Comparison of ENCODE assay signal across 12 cellular contexts in genomic region chr11:78190374-78190773, GRCh38. TPM values are rescaled to one million over a fixed set of nuclear protein-coding genes. Genes with fewer than 3 reads are reported as not detected.
DNase-seq lines count a peak whose midpoint lies in the region; ATAC-seq and TF ChIP-seq lines count a peak whose summit lies in the region.
"Had no signal": no experiment of that assay in that cellular context is flagged by ENCODE, and none has a peak within 500 bp of the region (broad histone marks: within the 10 kb centered on the region; RNA-seq: fewer than 3 reads in every experiment).

No MANE protein-coding gene starts in this region.

- no peaks in the 10 kb centered on the region for H3K27me3 ChIP-seq in adipocyte (replicated peaks; ENCODE audit: control insufficient read depth, insufficient read depth, low read length)
- H3K27me3 ChIP-seq: colonic mucosa, heart right ventricle had no signal

- no peak for DNase-seq in stimulated activated naive CD8-positive, alpha-beta T cell treated with anti-CD3 and anti-CD28 coated beads, Interleukin-15, Interleukin-2, amounts not matched to agents 100 U/mL and 50 U/mL, for 24 hours
- no peak for DNase-seq in adipocyte (ENCODE audit: low read depth)
- no peak for DNase-seq in natural killer cell
- DNase-seq in GM10248 (ENCODE audit: extremely low spot score), result no peak
- DNase-seq in NCI-H2227 (lab: John Stamatoyannopoulos, UW; ENCODE audit: unreplicated experiment), result no peak
- DNase-seq in NCI-H2196 (lab: John Stamatoyannopoulos, UW; ENCODE audit: unreplicated experiment), result no peak
- DNase-seq: colonic mucosa, heart right ventricle, NCI-H510A treated with DMSO at 0.1 percent for 48 hours had no signal

- TF ChIP-seq CTCF in natural killer cell (IDR thresholded peaks at IDR 0.05) (no peak), GM10248 (IDR thresholded peaks at IDR 0.05; ENCODE audit: control extremely low read depth, extremely low read depth, low read depth, missing control alignments) (no peak)

- peak overlapping the region; percentile 89 for H3K9ac ChIP-seq in adipocyte (ENCODE audit: low read length)

- H3K27ac Mint-ChIP-seq in stimulated activated naive CD8-positive, alpha-beta T cell treated with anti-CD3 and anti-CD28 coated beads, Interleukin-15, Interleukin-2, amounts not matched to agents 100 ng/mL and 50 ng/mL, for 24 hours, result peak overlapping the region; percentile 19
- H3K27ac Mint-ChIP-seq in natural killer cell, result peak overlapping the region in 1 of 2 donors; percentile 93

- H3K9me3 ChIP-seq in adipocyte (ENCODE audit: control insufficient read depth, low read length), result no peaks in the 10 kb centered on the region
- H3K9me3 ChIP-seq: colonic mucosa, heart right ventricle had no signal

- H3K4me1 ChIP-seq in adipocyte (ENCODE audit: control insufficient read depth, insufficient read depth, low read length), result peaks cover 64% of the 10 kb centered on the region
- H3K4me1 ChIP-seq: colonic mucosa had no signal

- H3K4me3 ChIP-seq in adipocyte (ENCODE audit: low read length), result peak overlapping the region; percentile 95
- H3K4me3 ChIP-seq: colonic mucosa, SK-N-MC had no signal

- no peak for ATAC-seq in stimulated activated naive CD8-positive, alpha-beta T cell treated with anti-CD3 and anti-CD28 coated beads, Interleukin-15, Interleukin-2, amounts not matched to agents 100 U/mL and 50 U/mL, for 24 hours
- ATAC-seq in natural killer cell, result no peak
- no peak for ATAC-seq in GM21423 (IDR thresholded peaks at IDR 0.05; ENCODE audit: unreplicated experiment)
- ATAC-seq: heart right ventricle had no signal

- H3K36me3 Mint-ChIP-seq in stimulated activated naive CD8-positive, alpha-beta T cell treated with anti-CD3 and anti-CD28 coated beads, Interleukin-15, Interleukin-2, amounts not matched to agents 100 ng/mL and 50 ng/mL, for 24 hours (ENCODE audit: low read depth), result no peaks in the 10 kb centered on the region
- no peaks in the 10 kb centered on the region for H3K36me3 Mint-ChIP-seq in natural killer cell

- peaks cover 66% of the 10 kb centered on the region for H3K4me1 Mint-ChIP-seq in stimulated activated naive CD8-positive, alpha-beta T cell treated with anti-CD3 and anti-CD28 coated beads, Interleukin-15, Interleukin-2, amounts not matched to agents 100 ng/mL and 50 ng/mL, for 24 hours (ENCODE audit: low read depth)
- H3K4me1 Mint-ChIP-seq in natural killer cell, result peaks cover 29 to 50% of the 10 kb centered on the region in 2 donors

- H3K27me3 Mint-ChIP-seq in stimulated activated naive CD8-positive, alpha-beta T cell treated with anti-CD3 and anti-CD28 coated beads, Interleukin-15, Interleukin-2, amounts not matched to agents 100 ng/mL and 50 ng/mL, for 24 hours, result no peaks in the 10 kb centered on the region
- no peaks in the 10 kb centered on the region for H3K27me3 Mint-ChIP-seq in natural killer cell (ENCODE audit: low read depth in 2 of 2)

- CTCF ChIA-PET in GM10248 (lab: Yijun Ruan, JAX), result interaction anchor here (1.2 to 1.9 kb wide), 3 partner anchors 23 to 230 kb away, joined by 4 read pairs; no protein-coding TSS in a partner anchor

- POLR2A ChIA-PET in GM10248 (lab: Yijun Ruan, JAX), result no interaction called here

- peak overlapping the region; percentile 95 for H3K4me3 Mint-ChIP-seq in stimulated activated naive CD8-positive, alpha-beta T cell treated with anti-CD3 and anti-CD28 coated beads, Interleukin-15, Interleukin-2, amounts not matched to agents 100 ng/mL and 50 ng/mL, for 24 hours
- H3K4me3 Mint-ChIP-seq in natural killer cell, result peak overlapping the region; percentile 99

- intact Hi-C loops in natural killer cell (cut with micrococcal nuclease), result no loop called here

- peaks cover 5% of the 10 kb centered on the region for H3K36me3 ChIP-seq in adipocyte (ENCODE audit: control insufficient read depth, insufficient read depth, low read length, severe bottlenecking)
- H3K36me3 ChIP-seq: colonic mucosa had no signal

- H3K9me3 Mint-ChIP-seq in stimulated activated naive CD8-positive, alpha-beta T cell treated with anti-CD3 and anti-CD28 coated beads, Interleukin-15, Interleukin-2, amounts not matched to agents 100 ng/mL and 50 ng/mL, for 24 hours, result no peaks in the 10 kb centered on the region
- no peaks in the 10 kb centered on the region for H3K9me3 Mint-ChIP-seq in natural killer cell

RNA-seq across cellular contexts. Expression of gene USP35, which starts 1.7 kb away (rescaled TPM):
- 1 to 10 TPM; 6.1 to 8.5 (median 8.1) TPM for total RNA-seq in natural killer cell

RNA-seq across cellular contexts. Expression of gene KCTD21, which starts 1.9 kb away (rescaled TPM):
- 1 to 10 TPM; 1.7 to 2.7 (median 2.2) TPM for total RNA-seq in natural killer cell

RNA-seq across cellular contexts. Expression of gene ALG8, which starts 50.9 kb away (rescaled TPM):
- 10 to 100 TPM; 19.2 to 20.1 (median 19.8) TPM for total RNA-seq in natural killer cell
